Comparison of ENCODE assay signal across 21 cellular contexts in genomic region chr18:80029690-80030089, GRCh38. TPM values are rescaled to one million over a fixed set of nuclear protein-coding genes. Genes with fewer than 3 reads are reported as not detected.
DNase-seq lines count a peak whose midpoint lies in the region; ATAC-seq and TF ChIP-seq lines count a peak whose summit lies in the region.
"Had no signal": no experiment of that assay in that cellular context is flagged by ENCODE, and none has a peak within 500 bp of the region (broad histone marks: within the 10 kb centered on the region; RNA-seq: fewer than 3 reads in every experiment).

No MANE protein-coding gene starts in this region.

- peaks cover 2% of the 10 kb centered on the region for H3K79me2 ChIP-seq in GM23338 (replicated peaks; ENCODE audit: insufficient read depth)

- TF ChIP-seq CTCF in GM23338 (conservative IDR thresholded peaks at IDR 0.05; ENCODE audit: low read depth in 2 of 2) = peak; percentile 37 to 47

- no peak for TF ChIP-seq POLR2A in erythroblast (IDR thresholded peaks at IDR 0.05; ENCODE audit: low read length)

- H3K27ac Mint-ChIP-seq in GM23338 = no peak overlapping the region
- H3K27ac Mint-ChIP-seq: B cell; CD4-positive, alpha-beta T cell; CD8-positive, alpha-beta T cell had no signal

- no peaks in the 10 kb centered on the region; the same call in 1 of the 2 replicates for H3K4me1 ChIP-seq in GM23338 (ENCODE audit: insufficient read depth)
- H3K4me1 ChIP-seq: A549, Caco-2 had no signal

- H3K4me3 ChIP-seq in GM23338 = no peak overlapping the region
- H3K4me3 ChIP-seq: A549; BLaER1 treated with 17β-estradiol and CSF1 and Interleukin-3, amounts not matched to agents 10 nM and 100 nM; GM12878 had no signal

- H3K4me3 Mint-ChIP-seq in GM23338 = no peak overlapping the region
- H3K4me3 Mint-ChIP-seq: B cell; CD4-positive, alpha-beta T cell; CD8-positive, alpha-beta T cell had no signal

- peaks cover 12% of the 10 kb centered on the region for H3K27me3 Mint-ChIP-seq in GM23338 (ENCODE audit: insufficient read depth, low read depth, poor library complexity)
- H3K27me3 Mint-ChIP-seq: B cell; CD4-positive, alpha-beta T cell had no signal

- peaks cover 10% of the 10 kb centered on the region for H3K4me1 Mint-ChIP-seq in GM23338

- no peaks in the 10 kb centered on the region for H3K27me3 ChIP-seq in GM23338 (ENCODE audit: insufficient read depth)
- H3K27me3 ChIP-seq: BLaER1 treated with 17β-estradiol and CSF1 and Interleukin-3, amounts not matched to agents 10 nM and 100 nM had no signal

- DNase-seq in GM23338 (ENCODE audit: low spot score) (no peak), OCI-M1 (lab: John Stamatoyannopoulos, UW) (peak; percentile 37), erythroblast (lab: John Stamatoyannopoulos, UW) (peak; percentile 43 to 77)
- DNase-seq: AML-193; Caco-2; Calu3; CD4-positive, alpha-beta T cell; CD8-positive, alpha-beta T cell; DMS79; DND-41; EL; GDM1 had no signal

- no peaks in the 10 kb centered on the region for H3K36me3 ChIP-seq in GM23338 (ENCODE audit: insufficient read depth)

- H3K36me3 Mint-ChIP-seq in GM23338 (ENCODE audit: low read depth) = peaks cover 7% of the 10 kb centered on the region

- no peak overlapping the region for H2AFZ ChIP-seq in GM23338

- H3F3A ChIP-seq in GM23338 (replicated peaks; ENCODE audit: low read depth) = no peaks in the 10 kb centered on the region

- no peak overlapping the region for H3K27ac ChIP-seq in GM23338 (ENCODE audit: low read depth)
- H3K27ac ChIP-seq: 22Rv1; A549; BLaER1 treated with 17β-estradiol and CSF1 and Interleukin-3, amounts not matched to agents 10 nM and 100 nM; C4-2B had no signal

- H3K9me2 ChIP-seq in GM23338 (ENCODE audit: insufficient read depth) = no peaks in the 10 kb centered on the region; the same call in 1 of the 2 replicates

- no peak overlapping the region for H3K4me2 ChIP-seq in GM23338
- H3K4me2 ChIP-seq: A549; BLaER1 treated with 17β-estradiol and CSF1 and Interleukin-3, amounts not matched to agents 10 nM and 100 nM had no signal

- H3K9me3 Mint-ChIP-seq in GM23338 = peaks cover 24% of the 10 kb centered on the region

- H4K20me1 ChIP-seq in GM23338 (replicated peaks; ENCODE audit: insufficient read depth) = no peaks in the 10 kb centered on the region
- H4K20me1 ChIP-seq: BLaER1 treated with 17β-estradiol and CSF1 and Interleukin-3, amounts not matched to agents 10 nM and 100 nM had no signal

- ATAC-seq in GM23338 (no peak), HG03439 (IDR thresholded peaks at IDR 0.05; ENCODE audit: unreplicated experiment) (no peak), HG02763 (IDR thresholded peaks at IDR 0.05; ENCODE audit: unreplicated experiment) (no peak)
- no peak for ATAC-seq in activated CD4-positive, CD25-positive, alpha-beta regulatory T cell treated with anti-CD3 and anti-CD28 coated beads, Interleukin-2, amount 50 U/mL, for 24 hours
- ATAC-seq: A549; CD8-positive, alpha-beta T cell; GM12878 had no signal

TF ChIP-seq in GM23338, 12 proteins besides CTCF, POLR2A, EP300 and RAD21 (continues in another document):
- TF ChIP-seq POLR2AphosphoS5 (IDR thresholded peaks at IDR 0.05; ENCODE audit: low read depth) = no peak
- TF ChIP-seq ZNF114 (CRISPR knock-in tag; IDR thresholded peaks at IDR 0.05) = no peak
- no peak for TF ChIP-seq JUNB (IDR thresholded peaks at IDR 0.05; ENCODE audit: unreplicated experiment)
- no peak for TF ChIP-seq ETS1 (IDR thresholded peaks at IDR 0.05)
- TF ChIP-seq NANOG (IDR thresholded peaks at IDR 0.05; ENCODE audit: borderline replicate concordance) = no peak
- no peak for TF ChIP-seq REST (IDR thresholded peaks at IDR 0.05; ENCODE audit: unreplicated experiment)
- no peak for TF ChIP-seq EZH2 (IDR thresholded peaks at IDR 0.05; ENCODE audit: low read depth, unreplicated experiment)
- TF ChIP-seq ZNF331 (CRISPR knock-in tag; IDR thresholded peaks at IDR 0.05; ENCODE audit: low read depth) = no peak
- TF ChIP-seq EZH2phosphoT487 (IDR thresholded peaks at IDR 0.05; ENCODE audit: unreplicated experiment) = no peak
- no peak for TF ChIP-seq CREB1 (CRISPR knock-in tag; IDR thresholded peaks at IDR 0.05; ENCODE audit: low read depth)

RNA-seq across cellular contexts. Expression of gene RBFA, which starts 4.5 kb away (rescaled TPM):
- total RNA-seq in GM23338 (2014; rRNA removed; shearing (Covaris generic)) = 43.3 and 46.5 TPM in 2 replicates
- polyA plus RNA-seq in GM23338 (2016; fragmentation: Nextera tagmentation; extraction: Ambion mirVana) = 33.8 and 36.3 TPM in 2 replicates

RNA-seq across cellular contexts. Expression of gene TXNL4A, which starts 41.3 kb away (rescaled TPM):
- 45.9 and 51.0 TPM in 2 replicates for total RNA-seq in GM23338 (2014; rRNA removed; shearing (Covaris generic))
- 271 and 277 TPM in 2 replicates for polyA plus RNA-seq in GM23338 (2016; fragmentation: Nextera tagmentation; extraction: Ambion mirVana)
